In genomic region chr9:6681147-6681956, GRCh38 we compare ENCODE assay signal across 8 cellular contexts. TPM values are rescaled to one million over a fixed set of nuclear protein-coding genes. Genes with fewer than 3 reads are reported as not detected.
A peak's percentile ranks its signal among the peaks of the same experiment; 100 is the strongest.
DNase-seq lines count a peak whose midpoint lies in the region; ATAC-seq and TF ChIP-seq lines count a peak whose summit lies in the region.

No MANE protein-coding gene starts in this region.

- CTCF ChIA-PET in IMR-90 (lab: Yijun Ruan, JAX): no interaction called here

- peaks cover 4% of the 10 kb centered on the region for H3K9me1 ChIP-seq in IMR-90 (ENCODE audit: insufficient read depth, low read length)

- peak overlapping the region; percentile 99 for H3K14ac ChIP-seq in IMR-90 (replicated peaks; ENCODE audit: low read depth, low read length)

- no peak for TF ChIP-seq RAD21 in IMR-90 (IDR thresholded peaks at IDR 0.05; ENCODE audit: low read length)

- DNase-seq in DMS 273 treated with DMSO at 0.1 percent for 48 hours (lab: John Stamatoyannopoulos, UW) (peak; percentile 93), IMR-90 (peak; percentile 98), OCI-M1 (lab: John Stamatoyannopoulos, UW) (peak; percentile 100)
- peak; percentile 93 for DNase-seq in activated T-cell treated with anti-CD3 and anti-CD28 coated beads, Interleukin-2, amount 50 U/mL, for 24 hours
- DNase-seq in stimulated activated CD8-positive, alpha-beta memory T cell treated with anti-CD3 and anti-CD28 coated beads, Interleukin-7, amount 100 ng/mL, for 1 hour (ENCODE audit: low read depth in 2 of 2): peak; percentile 75

- H3K56ac ChIP-seq in IMR-90 (ENCODE audit: extremely low read depth, insufficient read depth, low read length): peak overlapping the region; percentile 97

- H3K27ac ChIP-seq in IMR-90 (ENCODE audit: insufficient read depth, low read length) (peak overlapping the region; percentile 96), esophagus (ENCODE audit: low read depth in 2 of 2, low read length in 1 of 2) (peak overlapping the region; percentile 95 to 100), muscle layer of colon (ENCODE audit: low read depth, low read length) (peak overlapping the region; percentile 100)

- peaks cover 20% of the 10 kb centered on the region for H3K4me1 Mint-ChIP-seq in activated T-cell treated with anti-CD3 and anti-CD28 coated beads, Interleukin-2, amount 50 U/mL, for 24 hours (ENCODE audit: low read depth)

- H3K36me3 ChIP-seq in IMR-90 (ENCODE audit: control insufficient read depth, insufficient read depth, low read length): peaks cover 2% of the 10 kb centered on the region; the same call in 1 of the 2 replicates
- H3K36me3 ChIP-seq in esophagus (ENCODE audit: control insufficient read depth in 2 of 2, insufficient read depth in 2 of 2, low read length in 1 of 2): no peaks in the 10 kb centered on the region
- no peaks in the 10 kb centered on the region for H3K36me3 ChIP-seq in muscle layer of colon (ENCODE audit: insufficient read depth, low read length)

- H2AK5ac ChIP-seq in IMR-90 (ENCODE audit: low read depth, low read length): peak overlapping the region; percentile 92

- H2BK15ac ChIP-seq in IMR-90 (ENCODE audit: low read depth, low read length): peak overlapping the region; percentile 95; the same call in 2 of the 3 replicates

- TF ChIP-seq POLR2A in IMR-90 (IDR thresholded peaks at IDR 0.05; ENCODE audit: low read depth, low read length): peak; percentile 87

- H3K27ac Mint-ChIP-seq in activated T-cell treated with anti-CD3 and anti-CD28 coated beads, Interleukin-2, amount 50 U/mL, for 24 hours: peak overlapping the region; percentile 100

- H3K4me2 ChIP-seq in IMR-90 (ENCODE audit: low read depth, low read length): peak overlapping the region; percentile 96

- peak overlapping the region; percentile 99 for H4K8ac ChIP-seq in IMR-90 (ENCODE audit: low read depth in 2 of 2, low read length in 2 of 2)

- peaks cover 31% of the 10 kb centered on the region for H3K36me3 Mint-ChIP-seq in activated T-cell treated with anti-CD3 and anti-CD28 coated beads, Interleukin-2, amount 50 U/mL, for 24 hours (ENCODE audit: low read depth)

- peak overlapping the region; percentile 96 for H2BK5ac ChIP-seq in IMR-90 (ENCODE audit: low read depth, low read length, poor library complexity, severe bottlenecking)

- peak overlapping the region; percentile 92 for H3K4me3 Mint-ChIP-seq in activated T-cell treated with anti-CD3 and anti-CD28 coated beads, Interleukin-2, amount 50 U/mL, for 24 hours

- no peaks in the 10 kb centered on the region for H4K20me1 ChIP-seq in IMR-90 (ENCODE audit: insufficient read depth, low read length)

- no peak for TF ChIP-seq CTCF in IMR-90 (conservative IDR thresholded peaks at IDR 0.05; ENCODE audit: low read depth, low read length)

- peak overlapping the region; percentile 97 for H4K5ac ChIP-seq in IMR-90 (ENCODE audit: low read depth, low read length)

- H3K27me3 ChIP-seq in IMR-90 (ENCODE audit: control insufficient read depth, insufficient read depth, low read length): no peaks in the 10 kb centered on the region
- no peaks in the 10 kb centered on the region for H3K27me3 ChIP-seq in esophagus (ENCODE audit: control insufficient read depth in 1 of 2, insufficient read depth in 2 of 2, low read length in 2 of 2)
- no peaks in the 10 kb centered on the region for H3K27me3 ChIP-seq in muscle layer of colon (ENCODE audit: control insufficient read depth in 1 of 2, insufficient read depth in 2 of 2, low read length in 2 of 2)

- H3K27me3 Mint-ChIP-seq in activated T-cell treated with anti-CD3 and anti-CD28 coated beads, Interleukin-2, amount 50 U/mL, for 24 hours: no peaks in the 10 kb centered on the region

- H4K91ac ChIP-seq in IMR-90 (ENCODE audit: insufficient read depth, low read depth, low read length): peak overlapping the region; percentile 99

- H3K4me3 ChIP-seq in IMR-90 (ENCODE audit: insufficient read depth, low read depth, low read length) (peak overlapping the region; percentile 80), esophagus (ENCODE audit: low read depth in 1 of 2, low read length in 2 of 2) (peak overlapping the region; percentile 60 to 87), muscle layer of colon (ENCODE audit: low read depth in 1 of 2, low read length in 2 of 2) (peak overlapping the region; percentile 94 to 99)

- H2AK9ac ChIP-seq in IMR-90 (replicated peaks; ENCODE audit: low read depth, low read length, poor library complexity): peak overlapping the region; percentile 97

- ATAC-seq in GM21528 (IDR thresholded peaks at IDR 0.05; ENCODE audit: low FRiP score, unreplicated experiment) (peak; percentile 76), IMR-90 (ENCODE audit: low read depth) (peak; percentile 97)

- H2AFZ ChIP-seq in IMR-90 (replicated peaks; ENCODE audit: low read length, poor library complexity): peak overlapping the region; percentile 100

- dilution Hi-C loops in IMR-90 (cut with HindIII; ENCODE audit: low sequenced_read_pairs, unreplicated experiment): no loop called here

- WGBS in IMR-90 (ENCODE audit: extremely low coverage in 2 of 2, insufficient read length in 1 of 2), 2 experiments: 1% methylated on average over 26 of the region's 72 CpGs; no CpG with 5 or more reads in 1 of the 2 experiments
- 0% methylated on average over 71 to 72 of the region's 72 CpGs for WGBS in esophagus, 2 donors

- H3K4ac ChIP-seq in IMR-90 (ENCODE audit: low read depth, low read length): peak overlapping the region; percentile 98

- H3K18ac ChIP-seq in IMR-90 (ENCODE audit: low read depth, low read length): peak overlapping the region; percentile 95

- H3K9me3 ChIP-seq in IMR-90 (ENCODE audit: control insufficient read depth, insufficient read depth, low read length) (no peaks in the 10 kb centered on the region), esophagus (ENCODE audit: control insufficient read depth in 2 of 2, insufficient read depth in 1 of 2, low read depth in 1 of 2, low read length in 1 of 2) (no peaks in the 10 kb centered on the region), muscle layer of colon (ENCODE audit: low read length) (no peaks in the 10 kb centered on the region)

- in situ Hi-C loops in IMR-90 (cut with MboI; ENCODE audit: low sequenced_read_pairs): loop anchor here (10.0 kb wide), 1 partner anchor 73 kb away; the partner anchor contains the start of gene KDM4C

- H3K4me1 ChIP-seq in IMR-90 (ENCODE audit: control insufficient read depth, insufficient read depth, low read length): no peaks in the 10 kb centered on the region
- H3K4me1 ChIP-seq in esophagus (ENCODE audit: control insufficient read depth in 2 of 2, insufficient read depth in 2 of 2, low read length in 1 of 2): no peaks in the 10 kb centered on the region
- H3K4me1 ChIP-seq in muscle layer of colon (ENCODE audit: insufficient read depth, low read length): peaks cover 4% of the 10 kb centered on the region

- TSS peak; percentile 76 for BruUV-seq in IMR-90 (replicated peaks; lab: Mats Ljungman, UMichigan)

- H3K9ac ChIP-seq in IMR-90 (ENCODE audit: low read depth, low read length) (peak overlapping the region; percentile 96), muscle layer of colon (ENCODE audit: low read length) (peak overlapping the region; percentile 90)

- intact Hi-C loops in IMR-90 (cut with micrococcal nuclease): loop anchor here (2.0 kb wide), 1 partner anchor 77 kb away; no protein-coding TSS in a partner anchor

- peaks cover 13 to 16% of the 10 kb centered on the region in 2 experiments for H3K79me1 ChIP-seq in IMR-90 (ENCODE audit: low read depth in 1 of 2, low read length in 2 of 2)

- H2BK120ac ChIP-seq in IMR-90 (ENCODE audit: low read depth, low read length): peak overlapping the region; percentile 88

- no peaks in the 10 kb centered on the region for H3K9me3 Mint-ChIP-seq in activated T-cell treated with anti-CD3 and anti-CD28 coated beads, Interleukin-2, amount 50 U/mL, for 24 hours

- peak overlapping the region; percentile 91; the same call in 1 of the 2 replicates for H3K23ac ChIP-seq in IMR-90 (ENCODE audit: low read depth, low read length)

- POLR2A ChIA-PET in IMR-90 (lab: Charles Lee; ENCODE audit: unreplicated experiment): interaction anchor here (0.6 to 1.0 kb wide), 5 partner anchors 28 to 829 kb away, joined by 3 to 12 read pairs (median 8); no protein-coding TSS in a partner anchor

- H2BK20ac ChIP-seq in IMR-90 (ENCODE audit: low read depth, low read length): peak overlapping the region; percentile 62; the same call in 1 of the 2 replicates

TF ChIP-seq in IMR-90, 13 proteins besides CTCF, POLR2A, EP300 and RAD21:
- TF ChIP-seq MAFK (IDR thresholded peaks at IDR 0.05; ENCODE audit: low read depth, low read length) (no peak), CHD1 (IDR thresholded peaks at IDR 0.05; ENCODE audit: low read depth, low read length) (no peak), MXI1 (IDR thresholded peaks at IDR 0.05; ENCODE audit: borderline replicate concordance, low read depth, low read length) (no peak; the same call in none of the 2 replicates), MAZ (IDR thresholded peaks at IDR 0.05; ENCODE audit: borderline replicate concordance, low read depth, low read length) (peak; percentile 53; the same call in 1 of the 2 replicates), RCOR1 (IDR thresholded peaks at IDR 0.05; ENCODE audit: insufficient replicate concordance, low read length) (peak; percentile 10), RFX5 (IDR thresholded peaks at IDR 0.05; ENCODE audit: low read depth, low read length) (no peak), FOS (IDR thresholded peaks at IDR 0.05; ENCODE audit: low read depth, low read length) (peak; percentile 32; the same call in 1 of the 2 replicates), SMC3 (IDR thresholded peaks at IDR 0.05; ENCODE audit: low read depth, low read length) (no peak), NFE2L2 (IDR thresholded peaks at IDR 0.05; ENCODE audit: low read depth, low read length) (no peak), BHLHE40 (IDR thresholded peaks at IDR 0.05; ENCODE audit: low read depth, low read length) (peak; percentile 99), CEBPB (IDR thresholded peaks at IDR 0.05; ENCODE audit: low read depth, low read length) (no peak)
- TF ChIP-seq, protein P1, sequence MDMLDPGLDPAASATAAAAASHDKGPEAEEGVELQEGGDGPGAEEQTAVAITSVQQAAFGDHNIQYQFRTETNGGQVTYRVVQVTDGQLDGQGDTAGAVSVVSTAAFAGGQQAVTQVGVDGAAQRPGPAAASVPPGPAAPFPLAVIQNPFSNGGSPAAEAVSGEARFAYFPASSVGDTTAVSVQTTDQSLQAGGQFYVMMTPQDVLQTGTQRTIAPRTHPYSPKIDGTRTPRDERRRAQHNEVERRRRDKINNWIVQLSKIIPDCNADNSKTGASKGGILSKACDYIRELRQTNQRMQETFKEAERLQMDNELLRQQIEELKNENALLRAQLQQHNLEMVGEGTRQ (IDR thresholded peaks at IDR 0.05; ENCODE audit: low read depth, low read length): peak; percentile 98

RNA-seq across cellular contexts. Expression of gene GLDC, which starts 35.8 kb away (rescaled TPM):
- total RNA-seq in IMR-90 (2012; rRNA removed): 0.36 and 0.83 TPM in 2 replicates
- polyA plus RNA-seq in IMR-90 (2012; rRNA removed) (0.13 and 0.50 TPM in 2 replicates), esophagus (1 to 10 TPM; 2.3 to 2.7 TPM)
- polyA plus RNA-seq in IMR-90 (2012; cell fraction: cytosol; rRNA removed): 0.04 TPM in 1 of 2 replicates, not detected in the other
- polyA plus RNA-seq in IMR-90 (2012; cell fraction: nucleus; rRNA removed; ENCODE audit: low replicate concordance): 0.08 TPM in 1 of 2 replicates, not detected in the other

Comparison
In these comparisons a context has a peak if more than half of its experiments do, and no peak if none do; other contexts are left out.
1. Peak in every context shown above with its lines: DNase-seq, ATAC-seq, H3K4me3 ChIP-seq and H3K27ac ChIP-seq.